Comparison of ENCODE assay signal across 9 cellular contexts in the genomic region with DNA sequence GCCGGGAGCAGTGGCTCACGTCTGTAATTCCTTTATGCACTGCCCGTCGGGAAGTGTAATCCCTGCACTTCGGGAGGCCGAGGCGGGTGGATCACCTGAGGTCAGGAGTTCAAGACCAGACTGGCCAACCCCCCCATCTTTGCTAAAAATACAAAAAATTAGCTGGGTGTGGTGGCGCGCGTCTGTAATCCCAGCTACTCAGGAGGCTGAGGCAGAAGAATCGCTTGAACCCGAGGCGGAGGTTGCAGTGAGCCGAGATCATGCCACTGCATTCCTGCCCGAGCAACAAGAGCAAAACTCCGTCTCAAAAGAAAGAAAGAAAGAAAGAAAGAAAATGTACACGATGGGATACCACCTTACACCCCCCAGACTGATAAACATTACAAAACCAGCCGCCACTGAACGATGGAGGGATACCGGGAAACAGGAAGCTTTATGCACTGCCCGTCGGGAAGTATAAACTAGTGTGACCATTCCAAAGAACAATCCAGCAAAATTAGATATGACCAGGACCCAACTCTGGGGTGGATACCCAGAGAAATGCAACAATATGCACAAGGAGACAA. TPM values are rescaled to one million over a fixed set of nuclear protein-coding genes. Genes with fewer than 3 reads are reported as not detected.
DNase-seq lines count a peak whose midpoint lies in the region; ATAC-seq lines count a peak whose summit lies in the region.
"Had no signal": no experiment of that assay in that cellular context is flagged by ENCODE, and none has a peak within 500 bp of the region (broad histone marks: within the 10 kb centered on the region; RNA-seq: fewer than 3 reads in every experiment).

No MANE protein-coding gene starts in this region.

- intact Hi-C loops in left colon (cut with DNase I, micrococcal nuclease), result no loop called here

- no peaks in the 10 kb centered on the region for H3K9me3 ChIP-seq in adipocyte (ENCODE audit: control insufficient read depth, low read length)

- H3K9me3 Mint-ChIP-seq in T-helper 1 cell treated with Interleukin-12 subunit alpha and Interleukin-12 subunit beta and Interleukin-4 antibody, amounts not matched to agents 30 μg/mL and 1 μg/mL, for 36 hours, result no peaks in the 10 kb centered on the region

- peak overlapping the region; percentile 100 for H3K4me3 Mint-ChIP-seq in T-helper 1 cell treated with Interleukin-12 subunit alpha and Interleukin-12 subunit beta and Interleukin-4 antibody, amounts not matched to agents 30 μg/mL and 1 μg/mL, for 36 hours

- peak overlapping the region; percentile 54 for H3K27ac ChIP-seq in temporal lobe (ENCODE audit: low read depth, low read length)

- H3K36me3 Mint-ChIP-seq in T-helper 1 cell treated with Interleukin-12 subunit alpha and Interleukin-12 subunit beta and Interleukin-4 antibody, amounts not matched to agents 30 μg/mL and 1 μg/mL, for 36 hours (ENCODE audit: low read depth), result peaks cover 13% of the 10 kb centered on the region

- H3K36me3 ChIP-seq in adipocyte (ENCODE audit: control insufficient read depth, insufficient read depth, low read length, severe bottlenecking), result peaks cover 19% of the 10 kb centered on the region

- ATAC-seq in left colon (peak; percentile 19), GM21717 (IDR thresholded peaks at IDR 0.05; ENCODE audit: unreplicated experiment) (no peak), HG03571 (IDR thresholded peaks at IDR 0.05; ENCODE audit: unreplicated experiment) (no peak)

- no peaks in the 10 kb centered on the region for H3K27me3 Mint-ChIP-seq in T-helper 1 cell treated with Interleukin-12 subunit alpha and Interleukin-12 subunit beta and Interleukin-4 antibody, amounts not matched to agents 30 μg/mL and 1 μg/mL, for 36 hours (ENCODE audit: low read depth)

- H3K4me1 ChIP-seq in adipocyte (ENCODE audit: control insufficient read depth, insufficient read depth, low read length), result peaks cover 17% of the 10 kb centered on the region

- DNase-seq in T-helper 1 cell, result no peak
- no peak for DNase-seq in adipocyte (ENCODE audit: low read depth)
- no peak for DNase-seq in left colon
- no peak for DNase-seq in SKM-1 treated with dmso at 0.1 percent for 144 hours (lab: John Stamatoyannopoulos, UW; ENCODE audit: unreplicated experiment)
- DNase-seq: 8988T had no signal

- H3K27me3 ChIP-seq in adipocyte (replicated peaks; ENCODE audit: control insufficient read depth, insufficient read depth, low read length), result no peaks in the 10 kb centered on the region

- peaks cover 24% of the 10 kb centered on the region for H3K4me1 Mint-ChIP-seq in T-helper 1 cell treated with Interleukin-12 subunit alpha and Interleukin-12 subunit beta and Interleukin-4 antibody, amounts not matched to agents 30 μg/mL and 1 μg/mL, for 36 hours (ENCODE audit: low read depth)

- H3K27ac Mint-ChIP-seq in T-helper 1 cell treated with Interleukin-12 subunit alpha and Interleukin-12 subunit beta and Interleukin-4 antibody, amounts not matched to agents 30 μg/mL and 1 μg/mL, for 36 hours, result no peak overlapping the region

- H3K9ac ChIP-seq in adipocyte (ENCODE audit: low read length), result peak overlapping the region; percentile 94

- peak overlapping the region; percentile 93 for H3K4me3 ChIP-seq in adipocyte (ENCODE audit: low read length)

RNA-seq across cellular contexts. Expression of gene ABCD4, which starts 1.1 kb away (rescaled TPM):
- 10 to 100 TPM; 52.6 to 54.0 TPM for total RNA-seq in left colon
- total RNA-seq in temporal lobe, result 24.8 TPM

RNA-seq across cellular contexts. Expression of gene VRTN, which starts 46.6 kb away (rescaled TPM):
- total RNA-seq in left colon, result not detected
- total RNA-seq in temporal lobe, result not detected
